In genomic region chr5:81345411-81346003, GRCh38 we compare ENCODE assay signal across 2 cellular contexts.
TF ChIP-seq lines count a peak whose summit lies in the region.

No MANE protein-coding gene starts in this region.

TF ChIP-seq in GM23338, 12 proteins besides CTCF, POLR2A, EP300 and RAD21 (continued from another document):
- TF ChIP-seq ZNF462 (CRISPR knock-in tag; IDR thresholded peaks at IDR 0.05) (no peak), CREB1 (CRISPR knock-in tag; IDR thresholded peaks at IDR 0.05; ENCODE audit: low read depth) (no peak), POLR2AphosphoS5 (IDR thresholded peaks at IDR 0.05; ENCODE audit: low read depth) (no peak), JUNB (IDR thresholded peaks at IDR 0.05; ENCODE audit: unreplicated experiment) (no peak), EZH2 (IDR thresholded peaks at IDR 0.05; ENCODE audit: low read depth, unreplicated experiment) (no peak)
TF ChIP-seq in GM23338: peak in this region for 0.

TF ChIP-seq in K562, 482 proteins besides CTCF, POLR2A, EP300 and RAD21 (continued from another document):
- TF ChIP-seq PTBP1 (IDR thresholded peaks at IDR 0.05; ENCODE audit: low read depth, low read length) (no peak), ZNF79 (CRISPR knock-in tag; IDR thresholded peaks at IDR 0.05; ENCODE audit: low read depth) (no peak), ZNF609 (CRISPR knock-in tag; IDR thresholded peaks at IDR 0.05; ENCODE audit: borderline replicate concordance) (no peak), FOXM1 (IDR thresholded peaks at IDR 0.05; ENCODE audit: low read depth) (no peak), FOXM1 (CRISPR knock-in tag; IDR thresholded peaks at IDR 0.05; ENCODE audit: low read depth) (no peak), RREB1 (CRISPR knock-in tag; IDR thresholded peaks at IDR 0.05) (no peak), ATF7 (IDR thresholded peaks at IDR 0.05) (no peak), EP400 (IDR thresholded peaks at IDR 0.05) (no peak), NFE2L1 (tag; IDR thresholded peaks at IDR 0.05; ENCODE audit: borderline replicate concordance, low read depth) (no peak)
- TF ChIP-seq, protein P1, sequence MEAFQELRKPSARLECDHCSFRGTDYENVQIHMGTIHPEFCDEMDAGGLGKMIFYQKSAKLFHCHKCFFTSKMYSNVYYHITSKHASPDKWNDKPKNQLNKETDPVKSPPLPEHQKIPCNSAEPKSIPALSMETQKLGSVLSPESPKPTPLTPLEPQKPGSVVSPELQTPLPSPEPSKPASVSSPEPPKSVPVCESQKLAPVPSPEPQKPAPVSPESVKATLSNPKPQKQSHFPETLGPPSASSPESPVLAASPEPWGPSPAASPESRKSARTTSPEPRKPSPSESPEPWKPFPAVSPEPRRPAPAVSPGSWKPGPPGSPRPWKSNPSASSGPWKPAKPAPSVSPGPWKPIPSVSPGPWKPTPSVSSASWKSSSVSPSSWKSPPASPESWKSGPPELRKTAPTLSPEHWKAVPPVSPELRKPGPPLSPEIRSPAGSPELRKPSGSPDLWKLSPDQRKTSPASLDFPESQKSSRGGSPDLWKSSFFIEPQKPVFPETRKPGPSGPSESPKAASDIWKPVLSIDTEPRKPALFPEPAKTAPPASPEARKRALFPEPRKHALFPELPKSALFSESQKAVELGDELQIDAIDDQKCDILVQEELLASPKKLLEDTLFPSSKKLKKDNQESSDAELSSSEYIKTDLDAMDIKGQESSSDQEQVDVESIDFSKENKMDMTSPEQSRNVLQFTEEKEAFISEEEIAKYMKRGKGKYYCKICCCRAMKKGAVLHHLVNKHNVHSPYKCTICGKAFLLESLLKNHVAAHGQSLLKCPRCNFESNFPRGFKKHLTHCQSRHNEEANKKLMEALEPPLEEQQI (IDR thresholded peaks at IDR 0.05): no peak
